17 cellular contexts compared by ENCODE assay signal in genomic region chr10:118799779-118800178, GRCh38. TPM values are rescaled to one million over a fixed set of nuclear protein-coding genes. Genes with fewer than 3 reads are reported as not detected.
DNase-seq lines count a peak whose midpoint lies in the region; ATAC-seq, FAIRE-seq and TF ChIP-seq lines count a peak whose summit lies in the region.
"Had no signal": no experiment of that assay in that cellular context is flagged by ENCODE, and none has a peak within 500 bp of the region (broad histone marks: within the 10 kb centered on the region; RNA-seq: fewer than 3 reads in every experiment).

No MANE protein-coding gene starts in this region.

- H3K4me3 ChIP-seq in A549 (no peak overlapping the region), HEK293 (ENCODE audit: low read depth, low read length) (no peak overlapping the region), fibroblast of the aortic adventitia (ENCODE audit: low read depth, low read length) (no peak overlapping the region), endodermal cell (ENCODE audit: low read length) (no peak overlapping the region)
- H3K4me3 ChIP-seq: mucosa of descending colon had no signal

- H3K9me3 ChIP-seq in A549 (no peaks in the 10 kb centered on the region; the same call in 2 of the 3 replicates), HEK293 (ENCODE audit: control insufficient read depth, insufficient read depth, low read depth, low read length) (no peaks in the 10 kb centered on the region), endodermal cell (ENCODE audit: control insufficient read depth, low read length) (no peaks in the 10 kb centered on the region)
- H3K9me3 ChIP-seq: mucosa of descending colon had no signal

- FAIRE-seq in A549 (lab: Jason Lieb, UNC) = no peak
- FAIRE-seq: endometrium, GM12891 had no signal

- POLR2A ChIA-PET in A549 (lab: Yijun Ruan, JAX) = no interaction called here
- POLR2A ChIA-PET in HEK293 (lab: Yijun Ruan, JAX) = no interaction called here

- no peak overlapping the region for H3K4me2 ChIP-seq in A549

- H3K4me1 Mint-ChIP-seq in endodermal cell = no peaks in the 10 kb centered on the region
- H3K4me1 Mint-ChIP-seq: activated B cell treated with CpG ODN at 0.5 μM for 24 hours, brain had no signal

- TF ChIP-seq EP300 in A549 (IDR thresholded peaks at IDR 0.05) = no peak

- CTCF ChIA-PET in A549 (lab: Yijun Ruan, JAX) (interaction anchor here (0.7 to 2.7 kb wide), 10 partner anchors 15 to 340 kb away, joined by 3 to 16 read pairs (median 3); no protein-coding TSS in a partner anchor), HEK293 (lab: Yijun Ruan, JAX) (interaction anchor here (0.7 to 4.3 kb wide), 4 partner anchors 25 to 230 kb away, joined by 4 to 26 read pairs (median 6); partner anchors contain the start of gene CACUL1)

- WGBS in A549 (ENCODE audit: missing lambda C conversion rate) = 21% methylated on average over 3 of the region's 3 CpGs
- 83% methylated on average over 2 to 3 of the region's 3 CpGs for whole genome bisulfite sequencing in endodermal cell (ENCODE audit: insufficient coverage in 1 of 2, insufficient read length in 1 of 2), 2 experiments

- H3K9me3 Mint-ChIP-seq in endodermal cell = peaks cover 10% of the 10 kb centered on the region
- H3K9me3 Mint-ChIP-seq: activated B cell treated with CpG ODN at 0.5 μM for 24 hours; activated T-cell treated with anti-CD3 and anti-CD28 coated beads, Interleukin-2, amount 50 U/mL, for 4 hours had no signal

- peak in 1 of 2 experiments; percentile 55; a peak in 2 of 6 replicates for ATAC-seq in A549
- ATAC-seq: activated T-cell treated with anti-CD3 and anti-CD28 coated beads, Interleukin-2, amount 50 U/mL, for 4 hours; mucosa of descending colon had no signal

- peaks cover 11% of the 10 kb centered on the region for H3K27me3 ChIP-seq in endodermal cell (ENCODE audit: control insufficient read depth, insufficient read depth, low read length, poor library complexity, severe bottlenecking)

- H3K36me3 ChIP-seq in HEK293 (ENCODE audit: control insufficient read depth in 2 of 2, insufficient read depth in 1 of 2, low read length in 2 of 2) = no peaks in the 10 kb centered on the region
- no peaks in the 10 kb centered on the region for H3K36me3 ChIP-seq in endodermal cell (ENCODE audit: control insufficient read depth, insufficient read depth, low read length)

- H3K27ac Mint-ChIP-seq in endodermal cell = no peak overlapping the region
- H3K27ac Mint-ChIP-seq: activated B cell treated with CpG ODN at 0.5 μM for 24 hours, brain had no signal

- peaks cover 23% of the 10 kb centered on the region for H3K4me1 ChIP-seq in A549
- no peaks in the 10 kb centered on the region for H3K4me1 ChIP-seq in HEK293 (ENCODE audit: control insufficient read depth, insufficient read depth, low read length)
- no peaks in the 10 kb centered on the region for H3K4me1 ChIP-seq in endodermal cell (ENCODE audit: control insufficient read depth, insufficient read depth, low read length)

- DNase-seq in A549 (ENCODE audit: low read depth in 1 of 2, low spot score in 1 of 2) = peak in 1 of 2 experiments; percentile 24
- DNase-seq in SW480 (ENCODE audit: low spot score) = peak; percentile 32
- peak; percentile 26 for DNase-seq in fibroblast of the aortic adventitia (ENCODE audit: low read depth)
- no peak for DNase-seq in endodermal cell
- DNase-seq in H4 (ENCODE audit: low spot score) = no peak
- no peak for DNase-seq in NCI-H1694 treated with DMSO at 0.1 percent for 48 hours (lab: John Stamatoyannopoulos, UW)
- no peak for DNase-seq in cerebellar cortex (ENCODE audit: low spot score)
- DNase-seq: activated B cell treated with CpG ODN at 0.5 μM for 24 hours; activated T-cell treated with anti-CD3 and anti-CD28 coated beads, Interleukin-2, amount 50 U/mL, for 4 hours; DMS79; mucosa of descending colon; NCI-H1105 treated with DMSO at 0.1 percent for 48 hours; stimulated activated CD4-positive, alpha-beta T cell treated with anti-CD3 and anti-CD28 coated beads, Interleukin-2, amount 100 ng/mL, for 24 hours had no signal

- H3K9ac ChIP-seq in endodermal cell (ENCODE audit: extremely low read depth, low read length, poor library complexity, severe bottlenecking) = no peak overlapping the region

- H3K36me3 Mint-ChIP-seq in endodermal cell (ENCODE audit: low read depth) = no peaks in the 10 kb centered on the region
- H3K36me3 Mint-ChIP-seq: brain had no signal

- TF ChIP-seq CTCF in A549 (IDR thresholded peaks at IDR 0.05) (no peak), HEK293 (tag by site-specific recombination; IDR thresholded peaks at IDR 0.05) (no peak), fibroblast of the aortic adventitia (IDR thresholded peaks at IDR 0.05; ENCODE audit: insufficient read depth, low read length) (no peak), endodermal cell (conservative IDR thresholded peaks at IDR 0.05) (no peak)

- peaks cover 5% of the 10 kb centered on the region for H3K27me3 Mint-ChIP-seq in endodermal cell (ENCODE audit: insufficient read depth)

- H3K27ac ChIP-seq in A549 = peak overlapping the region in 1 of 2 experiments; percentile 10; a peak in 1 of 6 replicates
- no peak overlapping the region for H3K27ac ChIP-seq in HEK293 (ENCODE audit: extremely low read depth, low read depth, low read length)
- no peak overlapping the region for H3K27ac ChIP-seq in endodermal cell (ENCODE audit: low read depth, low read length)

- TF ChIP-seq POLR2A in A549 (IDR thresholded peaks at IDR 0.05; ENCODE audit: low read length) = no peak

- no peak for TF ChIP-seq RAD21 in A549 (conservative IDR thresholded peaks at IDR 0.05 in 1 of 2, IDR thresholded peaks at IDR 0.05 in 1 of 2)

- no peak overlapping the region for H3K4me3 Mint-ChIP-seq in endodermal cell
- H3K4me3 Mint-ChIP-seq: activated B cell treated with CpG ODN at 0.5 μM for 24 hours; activated T-cell treated with anti-CD3 and anti-CD28 coated beads, Interleukin-2, amount 50 U/mL, for 4 hours; brain had no signal

TF ChIP-seq in A549, 52 proteins besides CTCF, POLR2A, EP300 and RAD21:
- TF ChIP-seq JUNB (IDR thresholded peaks at IDR 0.05) = 0 out of 2 replicates have a peak, but pooled peaks have one; percentile 17
- no peak for TF ChIP-seq HOXB13 (CRISPR knock-in tag; IDR thresholded peaks at IDR 0.05; ENCODE audit: low read depth)

TF ChIP-seq in HEK293, 187 proteins besides CTCF, POLR2A, EP300 and RAD21:
- TF ChIP-seq ZNF692 (tag by site-specific recombination; IDR thresholded peaks at IDR 0.05) (no peak), ZNF600 (tag by site-specific recombination; IDR thresholded peaks at IDR 0.05) (peak; percentile 63)
TF ChIP-seq in HEK293: peak in this region for 1.

RNA-seq across cellular contexts. Expression of gene CACUL1, which starts 45.0 kb away (rescaled TPM):
- 14.3 and 15.6 TPM in 2 replicates for polyA plus RNA-seq in A549 (2011; rRNA removed)
- polyA plus RNA-seq in A549 (2012; cell fraction: cytosol; rRNA removed) = 2.6 and 3.2 TPM in 2 replicates
- 2.2 and 3.1 TPM in 2 replicates for polyA plus RNA-seq in A549 (2012; cell fraction: nucleus; rRNA removed)
- 8.7 to 10.7 TPM (median 9.3 TPM) in 3 replicates for polyA plus RNA-seq in A549 (2017; fragmentation: RNase III; extraction: RNeasy Plus Mini Kit Qiagen cat#74134 plus additional on column Dnase treatment)
- polyA minus RNA-seq in A549 (2011; rRNA and poly(A)+ RNA removed) = 13.5 and 17.5 TPM in 2 replicates
- total RNA-seq in fibroblast of the aortic adventitia (ENCODE audit: low replicate concordance) = 17.8 and 29.6 TPM in 2 replicates
- 10 to 100 TPM; 37.5 to 38.9 TPM for total RNA-seq in endodermal cell
- polyA plus RNA-seq in endodermal cell (2013, experiment 1 of 2) = 23.7 TPM
- polyA plus RNA-seq in endodermal cell (2013, experiment 2 of 2) = 23.1 TPM
- total RNA-seq in H4 (2014; rRNA removed; shearing (Covaris generic)) = 15.6 and 16.3 TPM in 2 replicates

Comparison
In these comparisons a context has a peak if more than half of its experiments do, and no peak if none do; other contexts are left out.
1. DNase-seq: peak in SW480 (single experiment) and fibroblast of the aortic adventitia (single experiment); none in endodermal cell (single experiment), H4 (single experiment), NCI-H1694 treated with DMSO at 0.1 percent for 48 hours (single experiment) and cerebellar cortex (single experiment).